ENCODE assay signal across 19 cellular contexts in the genomic region with DNA sequence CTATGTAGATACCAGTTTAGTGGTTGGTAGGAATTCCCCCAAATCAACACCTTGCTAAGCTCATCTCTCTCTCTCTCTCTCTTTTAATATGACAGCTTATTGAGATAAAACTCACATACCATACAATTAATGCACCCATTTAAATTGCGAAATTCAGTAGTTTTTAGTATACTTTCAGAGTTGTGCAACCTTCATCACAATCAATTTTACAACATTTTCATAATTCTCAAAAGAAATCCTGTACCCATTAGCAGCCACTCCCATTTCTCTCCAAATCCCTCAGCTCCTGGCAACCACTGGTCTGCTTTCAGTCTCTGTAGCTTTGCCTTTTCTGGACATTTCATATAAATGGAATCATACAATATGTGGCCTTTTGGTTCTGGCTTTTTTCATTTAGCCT. TPM values are rescaled to one million over a fixed set of nuclear protein-coding genes. Genes with fewer than 3 reads are reported as not detected.
DNase-seq lines count a peak whose midpoint lies in the region; TF ChIP-seq lines count a peak whose summit lies in the region.
"Had no signal": no experiment of that assay in that cellular context is flagged by ENCODE, and none has a peak within 500 bp of the region (broad histone marks: within the 10 kb centered on the region; RNA-seq: fewer than 3 reads in every experiment).

No MANE protein-coding gene starts in this region.

- peaks cover 81% of the 10 kb centered on the region for H3F3A ChIP-seq in GM23248 (ENCODE audit: insufficient read depth)

- H3K79me2 ChIP-seq in GM23248 (ENCODE audit: insufficient read depth) (peaks cover 98% of the 10 kb centered on the region), mammary epithelial cell (ENCODE audit: insufficient read depth, low read length) (peaks cover 63% of the 10 kb centered on the region)
- H3K79me2 ChIP-seq: hepatocyte had no signal

- H2AFZ ChIP-seq in GM23248 (no peak overlapping the region), mammary epithelial cell (ENCODE audit: low read depth, low read length) (no peak overlapping the region)
- H2AFZ ChIP-seq: hepatocyte had no signal

- dilution Hi-C loops in mammary epithelial cell (cut with HindIII; ENCODE audit: low sequenced_read_pairs) = no loop called here

- no peaks in the 10 kb centered on the region; the same call in 1 of the 2 replicates for H4K20me1 ChIP-seq in GM23248 (ENCODE audit: insufficient read depth)
- no peaks in the 10 kb centered on the region for H4K20me1 ChIP-seq in mammary epithelial cell (ENCODE audit: insufficient read depth, low read length)

- H3K36me3 ChIP-seq in GM23248 (ENCODE audit: low read depth) (peaks cover 56% of the 10 kb centered on the region), mammary epithelial cell (ENCODE audit: insufficient read depth, low read length) (peaks cover 7% of the 10 kb centered on the region), muscle layer of duodenum (ENCODE audit: control insufficient read depth in 1 of 2, insufficient read depth in 2 of 2, low read length in 2 of 2) (peaks cover 0 to 19% of the 10 kb centered on the region in 2 donors), suprapubic skin (peaks cover 14% of the 10 kb centered on the region)
- H3K36me3 ChIP-seq: WERI-Rb-1 had no signal

- no peaks in the 10 kb centered on the region for H3K9me2 ChIP-seq in GM23248 (ENCODE audit: insufficient read depth)

- H3K9me3 ChIP-seq in GM23248 (ENCODE audit: low read depth) (no peaks in the 10 kb centered on the region), mammary epithelial cell (replicated peaks; ENCODE audit: insufficient read depth, low read length) (no peaks in the 10 kb centered on the region), muscle layer of duodenum (ENCODE audit: control insufficient read depth in 1 of 2, low read length in 2 of 2) (peaks cover 0 to 6% of the 10 kb centered on the region in 2 donors), suprapubic skin (no peaks in the 10 kb centered on the region)
- H3K9me3 ChIP-seq: SJCRH30 had no signal

- no peak for TF ChIP-seq POLR2A in suprapubic skin (IDR thresholded peaks at IDR 0.05)

- DNase-seq in GM23248 = peak; percentile 47
- DNase-seq in mammary epithelial cell = no peak
- DNase-seq in suprapubic skin (ENCODE audit: low spot score in 2 of 2) = no peak
- DNase-seq in stimulated activated naive CD4-positive, alpha-beta T cell (lab: John Stamatoyannopoulos, UW) = no peak
- no peak for DNase-seq in SK-N-DZ (ENCODE audit: low spot score)
- DNase-seq in NCI-H2171 (lab: John Stamatoyannopoulos, UW) = no peak
- DNase-seq in NCI-H345 treated with DMSO at 0.1 percent for 48 hours (lab: John Stamatoyannopoulos, UW; ENCODE audit: unreplicated experiment) = no peak
- DNase-seq: activated CD4-positive, alpha-beta T cell treated with anti-CD3 and anti-CD28 coated beads, Interleukin-2, amount 50 U/mL, for 48 hours; activated T-cell treated with anti-CD3 and anti-CD28 coated beads for 4 hours; DMS 273 treated with DMSO at 0.1 percent for 48 hours; islet precursor cell; NCI-H1417 treated with DMSO at 0.1 percent for 48 hours; PC-3; SJCRH30; WERI-Rb-1 had no signal

- peak overlapping the region; percentile 98 for H3K4me2 ChIP-seq in GM23248 (ENCODE audit: unreplicated experiment)
- no peak overlapping the region for H3K4me2 ChIP-seq in mammary epithelial cell (ENCODE audit: insufficient read depth, low read depth, low read length)
- H3K4me2 ChIP-seq: hepatocyte had no signal

- H3K27ac ChIP-seq in GM23248 (peak overlapping the region; percentile 99), mammary epithelial cell (ENCODE audit: insufficient read depth, low read depth, low read length) (peak overlapping the region; percentile 46), muscle layer of duodenum (ENCODE audit: low read length) (peak overlapping the region; percentile 25), suprapubic skin (peak overlapping the region; percentile 78)
- H3K27ac ChIP-seq: hepatocyte, SJCRH30, WERI-Rb-1 had no signal

- TF ChIP-seq CTCF in mammary epithelial cell (conservative IDR thresholded peaks at IDR 0.05 in 1 of 2, IDR thresholded peaks at IDR 0.05 in 1 of 2; ENCODE audit: extremely low read depth in 1 of 2, insufficient read depth in 1 of 2, low read depth in 1 of 2, low read length in 2 of 2) = no peak
- no peak for TF ChIP-seq CTCF in suprapubic skin (IDR thresholded peaks at IDR 0.05)

- in situ Hi-C loops in GM23248 (cut with MboI) (no loop called here), mammary epithelial cell (cut with MboI; ENCODE audit: low sequenced_read_pairs in 2 of 2) (no loop called here)

- H3K9ac ChIP-seq in GM23248 = peak overlapping the region; percentile 94
- no peak overlapping the region for H3K9ac ChIP-seq in mammary epithelial cell (ENCODE audit: insufficient read depth, low read length)

- no peaks in the 10 kb centered on the region for H3K27me3 ChIP-seq in GM23248 (replicated peaks; ENCODE audit: insufficient read depth)
- no peaks in the 10 kb centered on the region for H3K27me3 ChIP-seq in mammary epithelial cell (ENCODE audit: insufficient read depth, low read length)
- H3K27me3 ChIP-seq in muscle layer of duodenum (ENCODE audit: low read depth, low read length) = no peaks in the 10 kb centered on the region
- no peaks in the 10 kb centered on the region for H3K27me3 ChIP-seq in suprapubic skin
- H3K27me3 ChIP-seq: SJCRH30 had no signal

- peak overlapping the region; percentile 71 for H3K4me3 ChIP-seq in GM23248
- no peak overlapping the region for H3K4me3 ChIP-seq in mammary epithelial cell (replicated peaks in 1 of 3; ENCODE audit: insufficient read depth in 1 of 3, low read depth in 2 of 3, low read length in 3 of 3)
- H3K4me3 ChIP-seq in muscle layer of duodenum (ENCODE audit: low read depth in 1 of 2, low read length in 2 of 2) = no peak overlapping the region
- H3K4me3 ChIP-seq in suprapubic skin = no peak overlapping the region
- H3K4me3 ChIP-seq: hepatocyte, SJCRH30 had no signal

- TF ChIP-seq EP300 in suprapubic skin (IDR thresholded peaks at IDR 0.05) = no peak

- H3K4me1 ChIP-seq in GM23248 (ENCODE audit: insufficient read depth) = peaks cover 56% of the 10 kb centered on the region
- H3K4me1 ChIP-seq in mammary epithelial cell (ENCODE audit: insufficient read depth, low read length) = peaks cover 28% of the 10 kb centered on the region
- no peaks in the 10 kb centered on the region for H3K4me1 ChIP-seq in muscle layer of duodenum (ENCODE audit: control insufficient read depth in 1 of 2, insufficient read depth in 2 of 2, low read length in 2 of 2)
- peaks cover 35% of the 10 kb centered on the region for H3K4me1 ChIP-seq in suprapubic skin
- H3K4me1 ChIP-seq: SJCRH30 had no signal

- intact Hi-C loops in mammary epithelial cell (cut with micrococcal nuclease) = no loop called here

- no TSS peak for BruUV-seq in mammary epithelial cell (replicated peaks; lab: Mats Ljungman, UMichigan)

- CTCF ChIA-PET in mammary epithelial cell (lab: Charles Lee; ENCODE audit: low non-redundant PET) = no interaction called here

- WGBS in GM23248 (ENCODE audit: low coverage in 1 of 2, low lambda C conversion rate in 2 of 2, missing lambda C conversion rate in 2 of 2), 2 experiments = 19 to 21% methylated on average over 1 of the region's 1 CpG
- 100% methylated on average over 1 of the region's 1 CpG for WGBS in mammary epithelial cell (ENCODE audit: low coverage, missing lambda C conversion rate)
- 64% methylated on average over 1 of the region's 1 CpG for WGBS in suprapubic skin

RNA-seq across cellular contexts. Expression of gene NNMT, which starts 13.3 kb away (rescaled TPM):
- total RNA-seq in GM23248 (2014; rRNA removed; shearing (Covaris generic)) = 809 and 1,043 TPM in 2 replicates
- polyA plus RNA-seq in GM23248 (2016; fragmentation: Nextera tagmentation; extraction: Ambion mirVana) (1,317 and 1,390 TPM in 2 replicates), mammary epithelial cell (130 TPM)
- total RNA-seq in mammary epithelial cell (100 to 1,000 TPM; 131 to 605 TPM), suprapubic skin (100 to 1,000 TPM; 106 to 269 (median 210) TPM)
- 88.0 TPM for polyA minus RNA-seq in mammary epithelial cell
- polyA plus RNA-seq in SK-N-DZ (2014; cell fraction: cytosol; rRNA removed) = not detected in 2 replicates
- not detected in 2 replicates for polyA plus RNA-seq in SK-N-DZ (2014; cell fraction: nucleus; rRNA removed)
- total RNA-seq: G401; natural killer cell treated with Interleukin-12 subunit alpha and Interleukin-12 subunit beta and Interleukin-15 and Interleukin-18, amount 100 ng/mL, for 72 hours had no signal

Comparison
In these comparisons a context has a peak if more than half of its experiments do, and no peak if none do; other contexts are left out.
1. H3K27ac ChIP-seq: peak in every context shown above with its lines; median percentile 99 in GM23248; 78 in suprapubic skin; 46 in mammary epithelial cell; 25 in muscle layer of duodenum.